ENCODE assay signal across 8 cellular contexts in genomic region chr5:175657593-175658271, GRCh38. TPM values are rescaled to one million over a fixed set of nuclear protein-coding genes. Genes with fewer than 3 reads are reported as not detected.
A peak's percentile ranks its signal among the peaks of the same experiment; 100 is the strongest.
DNase-seq lines count a peak whose midpoint lies in the region; ATAC-seq and TF ChIP-seq lines count a peak whose summit lies in the region.

Gene HRH2 (plus strand): TSS chr5:175658071. CDS start chr5:175683234, 25,163 bp downstream.

- H3K27me3 ChIP-seq in CD4-positive, CD25-positive, alpha-beta regulatory T cell (ENCODE audit: control insufficient read depth, insufficient read depth, low read length): no peaks in the 10 kb centered on the region
- peaks cover 0 to 35% (median 10%) of the 10 kb centered on the region in 7 donors for H3K27me3 ChIP-seq in heart right ventricle

- no peak for TF ChIP-seq CTCF in heart right ventricle (IDR thresholded peaks at IDR 0.05)

- peaks cover 6% of the 10 kb centered on the region for H3K36me3 Mint-ChIP-seq in CD4-positive, CD25-positive, alpha-beta regulatory T cell
- H3K36me3 Mint-ChIP-seq in activated T-cell treated with anti-CD3 and anti-CD28 coated beads, Interleukin-2, amount 50 U/mL, for 72 hours (ENCODE audit: insufficient read depth in 2 of 2): peaks cover 2 to 8% of the 10 kb centered on the region in 2 donors

- ATAC-seq in CD4-positive, CD25-positive, alpha-beta regulatory T cell (ENCODE audit: low read depth in 2 of 2): peak; percentile 30 to 33
- peak; percentile 24 to 48 for ATAC-seq in activated T-cell treated with anti-CD3 and anti-CD28 coated beads, Interleukin-2, amount 50 U/mL, for 72 hours (replicated peaks in 1 of 2)
- ATAC-seq in heart right ventricle (peak; percentile 57 to 82 (median 69)), HG03354 (IDR thresholded peaks at IDR 0.05; ENCODE audit: poor library complexity, severe bottlenecking, unreplicated experiment) (no peak), GM21381 (IDR thresholded peaks at IDR 0.05; ENCODE audit: unreplicated experiment) (no peak), HG02884 (IDR thresholded peaks at IDR 0.05; ENCODE audit: unreplicated experiment) (no peak)

- peak within 1 kb of the TSS; percentile 93 to 99 (median 98) for H3K4me3 Mint-ChIP-seq in CD4-positive, CD25-positive, alpha-beta regulatory T cell
- H3K4me3 Mint-ChIP-seq in activated T-cell treated with anti-CD3 and anti-CD28 coated beads, Interleukin-2, amount 50 U/mL, for 72 hours: peak within 1 kb of the TSS; percentile 95

- intact Hi-C loops in heart right ventricle (cut with DNase I): loop anchor here in 3 of 10 donors (2.0 to 5.0 kb wide), 4 partner anchors 40 to 120 kb away; no protein-coding TSS in a partner anchor
- intact Hi-C loops in posterior vena cava (cut with DNase I): no loop called here

- H3K27ac Mint-ChIP-seq in CD4-positive, CD25-positive, alpha-beta regulatory T cell: peak within 1 kb of the TSS; percentile 90 to 95 (median 92)
- peak within 1 kb of the TSS; percentile 74 for H3K27ac Mint-ChIP-seq in activated T-cell treated with anti-CD3 and anti-CD28 coated beads, Interleukin-2, amount 50 U/mL, for 72 hours

- peak; percentile 23 to 74 (median 31) for DNase-seq in CD4-positive, CD25-positive, alpha-beta regulatory T cell
- DNase-seq in NCI-H2227 treated with DMSO at 0.1 percent for 48 hours (lab: John Stamatoyannopoulos, UW) (peak; percentile 1), heart right ventricle (peak; percentile 52 to 60), posterior vena cava (ENCODE audit: low spot score) (peak; percentile 85)
- peak; percentile 65 to 69 for DNase-seq in activated T-cell treated with anti-CD3 and anti-CD28 coated beads, Interleukin-2, amount 50 U/mL, for 72 hours

- peaks cover 21 to 92% (median 78%) of the 10 kb centered on the region in 4 donors for H3K4me1 Mint-ChIP-seq in CD4-positive, CD25-positive, alpha-beta regulatory T cell
- peaks cover 83% of the 10 kb centered on the region for H3K4me1 Mint-ChIP-seq in activated T-cell treated with anti-CD3 and anti-CD28 coated beads, Interleukin-2, amount 50 U/mL, for 72 hours (ENCODE audit: low read depth)

- H3K9me3 ChIP-seq in CD4-positive, CD25-positive, alpha-beta regulatory T cell (ENCODE audit: control insufficient read depth in 2 of 2, low read length in 2 of 2): no peaks in the 10 kb centered on the region
- no peaks in the 10 kb centered on the region for H3K9me3 ChIP-seq in heart right ventricle

- H3K4me1 ChIP-seq in CD4-positive, CD25-positive, alpha-beta regulatory T cell (ENCODE audit: control insufficient read depth, insufficient read depth, low read length, poor library complexity, severe bottlenecking): peaks cover 63% of the 10 kb centered on the region
- H3K4me1 ChIP-seq in heart right ventricle: peaks cover 0 to 71% (median 13%) of the 10 kb centered on the region in 9 donors

- no peak within 1 kb of the TSS for H3K27ac ChIP-seq in CD4-positive, CD25-positive, alpha-beta regulatory T cell (ENCODE audit: insufficient read depth, low read length, poor library complexity, severe bottlenecking)
- H3K27ac ChIP-seq in heart right ventricle: peak within 1 kb of the TSS in 9 of 10 donors; percentile 79 to 93 (median 87)

- 2 to 3% methylated on average over 28 to 56 of the region's 58 CpGs for WGBS in heart right ventricle, 2 donors

- H3K27me3 Mint-ChIP-seq in CD4-positive, CD25-positive, alpha-beta regulatory T cell: no peaks in the 10 kb centered on the region
- no peaks in the 10 kb centered on the region for H3K27me3 Mint-ChIP-seq in activated T-cell treated with anti-CD3 and anti-CD28 coated beads, Interleukin-2, amount 50 U/mL, for 72 hours (ENCODE audit: low read depth)

- peak within 1 kb of the TSS; percentile 79 for H3K4me3 ChIP-seq in CD4-positive, CD25-positive, alpha-beta regulatory T cell (ENCODE audit: low read depth, low read length)
- peak within 1 kb of the TSS; percentile 44 to 80 (median 68) for H3K4me3 ChIP-seq in heart right ventricle

- H3K9me3 Mint-ChIP-seq in CD4-positive, CD25-positive, alpha-beta regulatory T cell: peaks cover 0 to 2% (median 0%) of the 10 kb centered on the region in 7 donors
- no peaks in the 10 kb centered on the region for H3K9me3 Mint-ChIP-seq in activated T-cell treated with anti-CD3 and anti-CD28 coated beads, Interleukin-2, amount 50 U/mL, for 72 hours

- no peaks in the 10 kb centered on the region for H3K36me3 ChIP-seq in CD4-positive, CD25-positive, alpha-beta regulatory T cell (ENCODE audit: control insufficient read depth, insufficient read depth, low read length)
- H3K36me3 ChIP-seq in heart right ventricle: peaks cover 0 to 8% (median 0%) of the 10 kb centered on the region in 9 donors

RNA-seq across cellular contexts. Expression of gene HRH2, which starts in this region (rescaled TPM):
- total RNA-seq in CD4-positive, CD25-positive, alpha-beta regulatory T cell: 7.0 TPM
- 1 to 10 TPM; 1.6 to 3.6 (median 1.9) TPM for polyA plus RNA-seq in CD4-positive, CD25-positive, alpha-beta regulatory T cell
- 10 to 100 TPM; 18.4 to 22.8 TPM for total RNA-seq in activated T-cell treated with anti-CD3 and anti-CD28 coated beads, Interleukin-2, amount 50 U/mL, for 72 hours
- total RNA-seq in heart right ventricle: 10 to 100 TPM; 36.5 to 78.7 (median 52.8) TPM
- polyA plus RNA-seq in heart right ventricle: 10 to 100 TPM; 12.2 to 24.8 TPM
- 1 to 10 TPM; 6.9 to 8.2 TPM for total RNA-seq in posterior vena cava

Comparison
In these comparisons a context has a peak if more than half of its experiments do, and no peak if none do; other contexts are left out.
1. ATAC-seq: peak in CD4-positive, CD25-positive, alpha-beta regulatory T cell (2 of 2), activated T-cell treated with anti-CD3 and anti-CD28 coated beads, Interleukin-2, amount 50 U/mL, for 72 hours (2 of 2) and heart right ventricle (8 of 8); none in HG03354 (single experiment), GM21381 (single experiment) and HG02884 (single experiment).
2. DNase-seq: peak in every context shown above with its lines; median percentile 85 in posterior vena cava; 67 in activated T-cell treated with anti-CD3 and anti-CD28 coated beads, Interleukin-2, amount 50 U/mL, for 72 hours; 56 in heart right ventricle; 31 in CD4-positive, CD25-positive, alpha-beta regulatory T cell; 1 in NCI-H2227 treated with DMSO at 0.1 percent for 48 hours.